8 cellular contexts compared by ENCODE assay signal in genomic region chr22:17370036-17370765, GRCh38. TPM values are rescaled to one million over a fixed set of nuclear protein-coding genes. Genes with fewer than 3 reads are reported as not detected.
DNase-seq lines count a peak whose midpoint lies in the region; ATAC-seq and TF ChIP-seq lines count a peak whose summit lies in the region.

No MANE protein-coding gene starts in this region.

- TF ChIP-seq POLR2A in gastrocnemius medialis (IDR thresholded peaks at IDR 0.05): peak; percentile 61 to 69

- H3K4me3 ChIP-seq in WERI-Rb-1 (ENCODE audit: low read depth, low read length) (peak overlapping the region; percentile 58), gastrocnemius medialis (peak overlapping the region; percentile 71 to 85 (median 76))

- H3K9me3 ChIP-seq in WERI-Rb-1 (ENCODE audit: severe bottlenecking): no peaks in the 10 kb centered on the region
- no peaks in the 10 kb centered on the region for H3K9me3 ChIP-seq in gastrocnemius medialis

- peak; percentile 13 for ATAC-seq in GM19397 (IDR thresholded peaks at IDR 0.05; ENCODE audit: unreplicated experiment)
- ATAC-seq in gastrocnemius medialis: peak; percentile 40 to 49
- no peak for ATAC-seq in activated CD4-positive, CD25-positive, alpha-beta regulatory T cell treated with anti-CD3 and anti-CD28 coated beads, Interleukin-2, amount 50 U/mL, for 24 hours
- ATAC-seq in HG02623 (IDR thresholded peaks at IDR 0.05; ENCODE audit: unreplicated experiment): no peak

- H3K4me1 ChIP-seq in gastrocnemius medialis: peaks cover 47 to 50% of the 10 kb centered on the region in 2 donors

- DNase-seq in WERI-Rb-1 (peak; percentile 18), hypothalamus (lab: John Stamatoyannopoulos, UW) (peak in 33 of 51 donors; percentile 4 to 65 (median 43)), gastrocnemius medialis (peak in 1 of 2 donors; percentile 54), T-helper 9 cell (no peak)
- DNase-seq in activated effector memory CD4-positive, alpha-beta T cell treated with anti-CD3 and anti-CD28 coated beads, Interleukin-2, amount 50 U/mL, for 16 hours: no peak

- peaks cover 50% of the 10 kb centered on the region for H3K27me3 ChIP-seq in WERI-Rb-1 (ENCODE audit: insufficient read depth, low read depth, severe bottlenecking)
- H3K27me3 ChIP-seq in gastrocnemius medialis: no peaks in the 10 kb centered on the region

- in situ Hi-C loops in gastrocnemius medialis (cut with MboI; ENCODE audit: low sequenced_read_pairs in 4 of 4): loop anchor here in 1 of 4 donors (10.0 kb wide), 1 partner anchor 105 kb away; no protein-coding TSS in a partner anchor

- no peak for TF ChIP-seq CTCF in WERI-Rb-1 (IDR thresholded peaks at IDR 0.05; ENCODE audit: low read depth, low read length)
- no peak for TF ChIP-seq CTCF in gastrocnemius medialis (IDR thresholded peaks at IDR 0.05 in 4 of 5, conservative IDR thresholded peaks at IDR 0.05 in 1 of 5)

- H3K36me3 ChIP-seq in WERI-Rb-1 (no peaks in the 10 kb centered on the region), gastrocnemius medialis (no peaks in the 10 kb centered on the region)

- H3K27ac ChIP-seq in WERI-Rb-1 (no peak overlapping the region), gastrocnemius medialis (peak overlapping the region; percentile 91 to 99 (median 93))

- intact Hi-C loops in gastrocnemius medialis (cut with DNase I; ENCODE audit: low total_unique reads): loop anchor here (1.0 to 10.0 kb wide), 4 partner anchors 64 to 745 kb away; partner anchors contain the start of genes SLC25A18 and TUBA8

RNA-seq across cellular contexts. Expression of gene CECR2, which starts 0.9 kb away (rescaled TPM):
- 10 to 100 TPM; 12.3 to 29.6 (median 20.4) TPM for total RNA-seq in gastrocnemius medialis

Comparison
In these comparisons a context has a peak if more than half of its experiments do, and no peak if none do; other contexts are left out.
1. ATAC-seq: peak in GM19397 (single experiment) and gastrocnemius medialis (2 of 2); none in activated CD4-positive, CD25-positive, alpha-beta regulatory T cell treated with anti-CD3 and anti-CD28 coated beads, Interleukin-2, amount 50 U/mL, for 24 hours (0 of 2) and HG02623 (single experiment).
2. DNase-seq: peak in WERI-Rb-1 (single experiment) and hypothalamus (33 of 51); none in activated effector memory CD4-positive, alpha-beta T cell treated with anti-CD3 and anti-CD28 coated beads, Interleukin-2, amount 50 U/mL, for 16 hours (single experiment) and T-helper 9 cell (single experiment).